Comparison of ENCODE assay signal across 13 cellular contexts in the genomic region with DNA sequence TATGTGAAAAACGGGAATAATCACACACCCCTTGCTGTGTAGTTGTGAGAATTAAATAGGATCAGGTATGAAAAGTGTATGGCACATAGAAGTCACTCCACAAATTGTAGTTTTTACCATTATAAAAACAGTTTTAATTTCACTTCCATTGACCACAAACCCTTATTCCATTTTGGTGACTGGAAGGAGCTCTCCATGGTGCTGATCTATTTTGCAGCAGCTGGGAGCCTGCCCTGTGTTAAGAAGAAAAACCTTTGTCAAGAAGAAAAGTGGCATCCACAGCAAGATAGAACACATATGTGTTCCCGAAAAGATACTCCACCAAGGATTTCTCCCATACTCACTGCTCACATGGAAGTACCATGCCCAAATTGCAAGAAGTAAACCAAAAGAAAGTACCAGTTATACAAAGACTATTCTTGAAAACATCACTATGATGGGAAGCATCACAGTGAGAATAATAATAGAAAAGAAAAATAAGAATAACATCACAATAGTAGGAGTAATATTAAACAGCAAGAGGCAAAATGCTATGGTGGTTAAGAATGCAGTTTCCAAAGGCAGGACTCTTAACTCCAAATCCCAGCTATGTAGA. TPM values are rescaled to one million over a fixed set of nuclear protein-coding genes. Genes with fewer than 3 reads are reported as not detected.
DNase-seq lines count a peak whose midpoint lies in the region; ATAC-seq, FAIRE-seq and TF ChIP-seq lines count a peak whose summit lies in the region.
"Had no signal": no experiment of that assay in that cellular context is flagged by ENCODE, and none has a peak within 500 bp of the region (broad histone marks: within the 10 kb centered on the region; RNA-seq: fewer than 3 reads in every experiment).

No MANE protein-coding gene starts in this region.

- H3K23me2 ChIP-seq in H1 (ENCODE audit: low read depth, low read length) = no peaks in the 10 kb centered on the region

- WGBS in H1 (ENCODE audit: extremely low coverage in 1 of 2, insufficient coverage in 1 of 2, insufficient read length in 1 of 2, insufficient replicate concordance in 2 of 2, low coverage in 1 of 2, low lambda C conversion rate in 2 of 2, missing lambda C conversion rate in 1 of 2), 2 experiments = 70% methylated on average over 2 of the region's 2 CpGs; no CpG with 5 or more reads in 1 of the 2 experiments

- no peak for TF ChIP-seq POLR2A in H1 (IDR thresholded peaks at IDR 0.05; ENCODE audit: control extremely low read depth in 1 of 2, low read depth in 2 of 2, low read length in 2 of 2)

- H2BK120ac ChIP-seq in H1 (replicated peaks; ENCODE audit: low read depth, low read length) = no peak overlapping the region

- H3K9ac ChIP-seq in H1 (replicated peaks in 1 of 4; ENCODE audit: extremely low read depth in 1 of 4, low read depth in 3 of 4, low read length in 3 of 4) = no peak overlapping the region
- no peak overlapping the region for H3K9ac ChIP-seq in neural progenitor cell

- no peaks in the 10 kb centered on the region for H3K9me3 Mint-ChIP-seq in neural progenitor cell
- no peaks in the 10 kb centered on the region for H3K9me3 Mint-ChIP-seq in type B pancreatic cell

- H2AFZ ChIP-seq in H1 (ENCODE audit: low read length) = no peak overlapping the region
- no peak overlapping the region for H2AFZ ChIP-seq in neural progenitor cell (replicated peaks)

- CTCF ChIA-PET in H1 (lab: Charles Lee; ENCODE audit: partially characterized antibody) = interaction anchor here (0.6 to 2.2 kb wide), 9 partner anchors 11 to 374 kb away, joined by 3 to 9 read pairs (median 4); no protein-coding TSS in a partner anchor

- no peak overlapping the region for H3K4ac ChIP-seq in H1 (replicated peaks; ENCODE audit: insufficient read length, low read depth, low read length)

- no peak for TF ChIP-seq RAD21 in H1 (IDR thresholded peaks at IDR 0.05 in 1 of 2, conservative IDR thresholded peaks at IDR 0.05 in 1 of 2; ENCODE audit: low read depth in 2 of 2, low read length in 2 of 2)

- H3K4me3 ChIP-seq in H1 (ENCODE audit: extremely low read depth in 1 of 4, insufficient read depth in 2 of 4, low read depth in 3 of 4, low read length in 4 of 4) (no peak overlapping the region), neural progenitor cell (no peak overlapping the region)
- H3K4me3 ChIP-seq: psoas muscle had no signal

- H3K18ac ChIP-seq in H1 (ENCODE audit: extremely low read depth, low read length) = no peak overlapping the region

- TF ChIP-seq CTCF in H1 (IDR thresholded peaks at IDR 0.05; ENCODE audit: control extremely low read depth in 1 of 3, insufficient read depth in 1 of 3, low read depth in 1 of 3, low read length in 3 of 3) (no peak), neural progenitor cell (IDR thresholded peaks at IDR 0.05) (no peak), type B pancreatic cell (conservative IDR thresholded peaks at IDR 0.05) (no peak)

- H2BK12ac ChIP-seq in H1 (ENCODE audit: low read depth, low read length) = no peak overlapping the region

- H3K4me1 ChIP-seq in H1 (replicated peaks in 1 of 4; ENCODE audit: control insufficient read depth in 3 of 4, insufficient read depth in 4 of 4, low read length in 3 of 4) = no peaks in the 10 kb centered on the region; a peak in 1 of 7 replicates
- no peaks in the 10 kb centered on the region for H3K4me1 ChIP-seq in neural progenitor cell
- H3K4me1 ChIP-seq: psoas muscle had no signal

- no peak for ATAC-seq in HG03025 (IDR thresholded peaks at IDR 0.05; ENCODE audit: low FRiP score, unreplicated experiment)
- ATAC-seq: psoas muscle had no signal

- H3K27ac Mint-ChIP-seq in neural progenitor cell (no peak overlapping the region), type B pancreatic cell (no peak overlapping the region)
- H3K27ac Mint-ChIP-seq: activated naive CD8-positive, alpha-beta T cell treated with anti-CD3 and anti-CD28 coated beads for 36 hours had no signal

- no peak overlapping the region for H2BK15ac ChIP-seq in H1 (ENCODE audit: low read length)

- peaks cover 5% of the 10 kb centered on the region for H3F3A ChIP-seq in neural progenitor cell (ENCODE audit: low read depth)

- H4K20me1 ChIP-seq in H1 (replicated peaks in 1 of 2; ENCODE audit: control insufficient read depth in 1 of 2, insufficient read depth in 2 of 2, low read length in 2 of 2) (no peaks in the 10 kb centered on the region), neural progenitor cell (ENCODE audit: low read depth) (peaks cover 4% of the 10 kb centered on the region)

- H3K4me1 Mint-ChIP-seq in neural progenitor cell = no peaks in the 10 kb centered on the region
- H3K4me1 Mint-ChIP-seq in type B pancreatic cell (ENCODE audit: unreplicated experiment) = no peaks in the 10 kb centered on the region
- H3K4me1 Mint-ChIP-seq: activated naive CD8-positive, alpha-beta T cell treated with anti-CD3 and anti-CD28 coated beads for 36 hours had no signal

- no peak overlapping the region for H4K91ac ChIP-seq in H1 (replicated peaks; ENCODE audit: insufficient read length, low read length)

- POLR2A ChIA-PET in H1 (lab: Charles Lee; ENCODE audit: partially characterized antibody) = interaction anchor here (0.8 to 1.9 kb wide), 5 partner anchors 9 to 58 kb away, joined by 4 to 9 read pairs (median 5); no protein-coding TSS in a partner anchor

- FAIRE-seq in H1 (lab: Jason Lieb, UNC) = peak; percentile 81

- peak; percentile 29 for DNase-seq in DMS53 (lab: John Stamatoyannopoulos, UW)
- no peak for DNase-seq in DMS53 treated with DMSO at 0.1 percent for 48 hours (lab: John Stamatoyannopoulos, UW; ENCODE audit: unreplicated experiment)
- peak; percentile 0 for DNase-seq in NOMO-1 treated with DMSO at 0.1 percent for 48 hours (lab: John Stamatoyannopoulos, UW; ENCODE audit: unreplicated experiment)
- DNase-seq in H1 (ENCODE audit: low read depth in 1 of 2, low spot score in 2 of 2) = no peak
- peak; percentile 79 for DNase-seq in neural progenitor cell (ENCODE audit: low spot score)
- no peak for DNase-seq in cerebellar nuclear complex (lab: John Stamatoyannopoulos, UW)
- DNase-seq in type B pancreatic cell (ENCODE audit: extremely low spot score, unreplicated experiment) = no peak
- DNase-seq: 8988T; activated naive CD8-positive, alpha-beta T cell treated with anti-CD3 and anti-CD28 coated beads for 36 hours; NCI-H1105; psoas muscle had no signal

- peaks cover 9% of the 10 kb centered on the region for H3K27me3 Mint-ChIP-seq in neural progenitor cell (ENCODE audit: insufficient read depth, low read depth)
- peaks cover 43% of the 10 kb centered on the region for H3K27me3 Mint-ChIP-seq in type B pancreatic cell

- H3K79me1 ChIP-seq in H1 (ENCODE audit: low read depth, low read length) = no peaks in the 10 kb centered on the region; the same call in 1 of the 2 replicates

- no peak overlapping the region for H2BK5ac ChIP-seq in H1 (ENCODE audit: low read depth, low read length)

- H4K5ac ChIP-seq in H1 (ENCODE audit: insufficient read length, low read depth, low read length) = no peak overlapping the region

- H3K4me2 ChIP-seq in H1 (ENCODE audit: insufficient read depth in 1 of 2, low read depth in 2 of 2, low read length in 2 of 2) (no peak overlapping the region), neural progenitor cell (no peak overlapping the region)

- H3K9me3 ChIP-seq in H1 (ENCODE audit: insufficient read depth in 2 of 2, low read depth in 1 of 2, low read length in 1 of 2) (no peaks in the 10 kb centered on the region), neural progenitor cell (ENCODE audit: low read depth) (no peaks in the 10 kb centered on the region)
- H3K9me3 ChIP-seq: psoas muscle had no signal

- no peak for TF ChIP-seq EP300 in H1 (IDR thresholded peaks at IDR 0.05; ENCODE audit: borderline replicate concordance in 1 of 2, low read depth in 2 of 2, low read length in 2 of 2)

- H3K36me3 ChIP-seq in H1 (ENCODE audit: control insufficient read depth in 2 of 4, insufficient read depth in 4 of 4, low read length in 3 of 4) = no peaks in the 10 kb centered on the region
- H3K36me3 ChIP-seq in neural progenitor cell = no peaks in the 10 kb centered on the region

- no peak overlapping the region for H3K14ac ChIP-seq in H1 (ENCODE audit: insufficient read length)

- no peak overlapping the region for H4K8ac ChIP-seq in H1 (ENCODE audit: extremely low read depth, insufficient read depth, low read length)

- H3K27ac ChIP-seq in H1 (ENCODE audit: low read depth, low read length) = no peak overlapping the region
- H3K27ac ChIP-seq in neural progenitor cell = no peak overlapping the region
- H3K27ac ChIP-seq: psoas muscle had no signal

- no peak overlapping the region for H3K56ac ChIP-seq in H1 (replicated peaks; ENCODE audit: insufficient read length, low read depth, low read length)

- H2AK5ac ChIP-seq in H1 (ENCODE audit: low read depth, low read length) = no peak overlapping the region

- no peaks in the 10 kb centered on the region for H3K27me3 ChIP-seq in H1 (replicated peaks in 1 of 4; ENCODE audit: control insufficient read depth in 3 of 4, extremely low read depth in 1 of 4, insufficient read depth in 3 of 4, low read length in 3 of 4)
- no peaks in the 10 kb centered on the region for H3K27me3 ChIP-seq in neural progenitor cell

- H3K79me2 ChIP-seq in H1 (ENCODE audit: control insufficient read depth in 1 of 2, insufficient read depth in 2 of 2, low read length in 2 of 2) = no peaks in the 10 kb centered on the region
- no peaks in the 10 kb centered on the region for H3K79me2 ChIP-seq in neural progenitor cell (ENCODE audit: low read depth)

- no peak overlapping the region for H2BK20ac ChIP-seq in H1 (ENCODE audit: low read length)

- no peaks in the 10 kb centered on the region for H3K36me3 Mint-ChIP-seq in neural progenitor cell
- H3K36me3 Mint-ChIP-seq in type B pancreatic cell = no peaks in the 10 kb centered on the region
- H3K36me3 Mint-ChIP-seq: activated naive CD8-positive, alpha-beta T cell treated with anti-CD3 and anti-CD28 coated beads for 36 hours had no signal

- H3K23ac ChIP-seq in H1 (ENCODE audit: insufficient read length) = no peak overlapping the region

- H3K4me3 Mint-ChIP-seq in neural progenitor cell (no peak overlapping the region), type B pancreatic cell (no peak overlapping the region)
- H3K4me3 Mint-ChIP-seq: activated naive CD8-positive, alpha-beta T cell treated with anti-CD3 and anti-CD28 coated beads for 36 hours had no signal

TF ChIP-seq in H1, 55 proteins besides CTCF, POLR2A, EP300 and RAD21 (continues in another document):
- no peak for TF ChIP-seq BCL11A (IDR thresholded peaks at IDR 0.05; ENCODE audit: low read depth in 2 of 2, low read length in 2 of 2)

RNA-seq across cellular contexts. Expression of a gene that starts 58.7 kb away (rescaled TPM):
- 63.7 and 63.9 TPM in 2 replicates for total RNA-seq in H1 (2021; fragmentation: NEBNext Ultra II Directional; extraction: Animal tissue kit (Norgen Biotek cat#: 25700))
- 12.3 and 12.8 TPM in 2 replicates for polyA plus RNA-seq in H1 (2011; rRNA removed)
- polyA plus RNA-seq in H1 (2011; cell fraction: cytosol; rRNA removed) = 18.2 TPM
- 13.0 TPM for polyA plus RNA-seq in H1 (2011; cell fraction: nucleus; rRNA removed)
- 48.9 to 70.8 TPM (median 51.8 TPM) in 4 replicates for polyA plus RNA-seq in H1 (2012, experiment 1 of 2)
- 53.8 TPM for polyA plus RNA-seq in H1 (2012, experiment 2 of 2)
- polyA plus RNA-seq in H1 (2013, experiment 1 of 2) = 46.4 TPM
- polyA plus RNA-seq in H1 (2013, experiment 2 of 2) = 49.6 TPM
- 11.2 and 12.1 TPM in 2 replicates for polyA minus RNA-seq in H1 (2011; rRNA and poly(A)+ RNA removed)
- 16.5 TPM for polyA minus RNA-seq in H1 (2011; cell fraction: cytosol; rRNA and poly(A)+ RNA removed)
- polyA minus RNA-seq in H1 (2011; cell fraction: nucleus; rRNA and poly(A)+ RNA removed) = 15.7 TPM
- 13.3 and 14.1 TPM in 2 replicates for total RNA-seq in neural progenitor cell (ENCODE audit: low replicate concordance)
- total RNA-seq in type B pancreatic cell (ENCODE audit: low replicate concordance) = 7.0 and 7.4 TPM in 2 replicates
- total RNA-seq: activated naive CD8-positive, alpha-beta T cell treated with anti-CD3 and anti-CD28 coated beads for 36 hours; psoas muscle; T-helper 1 cell treated with Interleukin-12 subunit alpha and Interleukin-12 subunit beta and Interleukin-4 antibody, amounts not matched to agents 30 ng/mL and 1 ng/mL, for 36 hours had no signal

Comparison
In these comparisons a context has a peak if more than half of its experiments do, and no peak if none do; other contexts are left out.
1. DNase-seq: peak in DMS53 (single experiment), NOMO-1 treated with DMSO at 0.1 percent for 48 hours (single experiment) and neural progenitor cell (single experiment); none in DMS53 treated with DMSO at 0.1 percent for 48 hours (single experiment), H1 (0 of 2), cerebellar nuclear complex (0 of 2) and type B pancreatic cell (single experiment).